9 cellular contexts compared by ENCODE assay signal in the genomic region with DNA sequence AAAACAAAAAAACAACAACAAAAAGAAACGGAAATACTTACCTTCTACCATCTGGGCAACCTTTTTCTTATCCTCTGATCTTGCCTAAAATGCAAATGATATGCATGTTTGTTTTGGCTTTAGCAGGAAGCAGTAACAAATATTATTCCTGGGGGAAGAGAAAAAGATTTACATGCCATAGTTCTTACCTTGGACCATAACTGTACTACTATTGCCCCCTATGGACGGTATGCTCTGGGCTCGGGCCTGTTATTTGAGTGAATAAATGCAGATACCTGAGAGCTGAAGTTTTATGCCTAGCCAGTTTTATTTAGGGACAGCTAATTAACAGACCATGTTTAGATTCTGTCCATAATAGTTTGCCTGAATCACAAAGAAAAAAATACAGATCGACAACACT. TPM values are rescaled to one million over a fixed set of nuclear protein-coding genes. Genes with fewer than 3 reads are reported as not detected.
DNase-seq lines count a peak whose midpoint lies in the region; ATAC-seq, FAIRE-seq and TF ChIP-seq lines count a peak whose summit lies in the region.
"Had no signal": no experiment of that assay in that cellular context is flagged by ENCODE, and none has a peak within 500 bp of the region (broad histone marks: within the 10 kb centered on the region; RNA-seq: fewer than 3 reads in every experiment).

No MANE protein-coding gene starts in this region.

- H2BK5ac ChIP-seq in H9 (ENCODE audit: insufficient read length, low read length): no peak overlapping the region

- H3K4me2 ChIP-seq in H9 (ENCODE audit: insufficient read depth, insufficient read length, low read length): no peak overlapping the region

- H3K27me3 Mint-ChIP-seq in H9 (ENCODE audit: low read depth) (no peaks in the 10 kb centered on the region; the same call in 1 of the 2 replicates), activated B cell treated with CpG ODN at 0.5 μM for 24 hours (no peaks in the 10 kb centered on the region)

- no peaks in the 10 kb centered on the region for H3K23me2 ChIP-seq in H9 (ENCODE audit: insufficient read length, low read depth, low read length, poor library complexity, severe bottlenecking)

- H3K36me3 ChIP-seq in kidney (ENCODE audit: control insufficient read depth in 1 of 2, insufficient read depth in 2 of 2, low read length in 2 of 2): no peaks in the 10 kb centered on the region
- no peaks in the 10 kb centered on the region for H3K36me3 ChIP-seq in uterus
- H3K36me3 ChIP-seq in body of pancreas (replicated peaks in 1 of 2; ENCODE audit: insufficient read depth in 1 of 2, low read depth in 2 of 2): no peaks in the 10 kb centered on the region

- 0 out of 4 replicates have a peak, but pooled peaks cover 2 to 3% of the 10 kb centered on the region in 2 experiments for H3K4me1 Mint-ChIP-seq in H9
- H3K4me1 Mint-ChIP-seq in activated B cell treated with CpG ODN at 0.5 μM for 24 hours: peaks cover 12% of the 10 kb centered on the region

- ATAC-seq in activated B cell treated with CpG ODN at 0.5 μM for 24 hours (ENCODE audit: low read depth): peak; percentile 61
- ATAC-seq in body of pancreas: no peak

- H3K4me3 Mint-ChIP-seq in H9 (no peak overlapping the region), activated B cell treated with CpG ODN at 0.5 μM for 24 hours (no peak overlapping the region)

- no peak overlapping the region; a peak in 1 of 7 replicates for H3K27ac Mint-ChIP-seq in H9
- no peak overlapping the region for H3K27ac Mint-ChIP-seq in activated B cell treated with CpG ODN at 0.5 μM for 24 hours

- H3K9me3 Mint-ChIP-seq in H9 (no peaks in the 10 kb centered on the region), activated B cell treated with CpG ODN at 0.5 μM for 24 hours (no peaks in the 10 kb centered on the region)

- no peak overlapping the region for H2BK15ac ChIP-seq in H9 (ENCODE audit: low read depth, low read length)

- no peak overlapping the region for H3K14ac ChIP-seq in H9 (ENCODE audit: insufficient read depth, low read length)

- FAIRE-seq in kidney (lab: Jason Lieb, UNC): no peak
- no peak for FAIRE-seq in urothelium cell line (lab: Jason Lieb, UNC)

- H3K79me1 ChIP-seq in H9 (ENCODE audit: insufficient read depth, low read depth, low read length, poor library complexity, severe bottlenecking): no peaks in the 10 kb centered on the region

- H3K79me2 ChIP-seq in H9 (ENCODE audit: insufficient read depth, low read length): no peaks in the 10 kb centered on the region

- H3K23ac ChIP-seq in H9 (ENCODE audit: insufficient read length, low read depth, low read length): no peak overlapping the region

- H2AFZ ChIP-seq in H9 (ENCODE audit: low read length): no peak overlapping the region

- no peak overlapping the region for H3T11ph ChIP-seq in H9 (ENCODE audit: low read length)

- no peaks in the 10 kb centered on the region for H4K20me1 ChIP-seq in H9 (ENCODE audit: control insufficient read depth, insufficient read depth, insufficient read length)

- H2BK120ac ChIP-seq in H9 (ENCODE audit: low read depth, low read length, poor library complexity, severe bottlenecking): no peak overlapping the region

- H3K9ac ChIP-seq in H9 (ENCODE audit: extremely low read depth, insufficient read length, low read length) (no peak overlapping the region), kidney (ENCODE audit: low read length in 2 of 2) (no peak overlapping the region)

- intact Hi-C loops in activated B cell treated with CpG ODN at 0.5 μM for 24 hours (cut with micrococcal nuclease) (loop anchor here (1.0 kb wide), 3 partner anchors 61 to 230 kb away; no protein-coding TSS in a partner anchor), kidney (cut with DNase I) (loop anchor here (10.0 kb wide), 1 partner anchor 52 kb away; no protein-coding TSS in a partner anchor), uterus (cut with DNase I; ENCODE audit: low total_unique reads) (no loop called here), body of pancreas (cut with DNase I) (no loop called here)

- H3K4ac ChIP-seq in H9 (ENCODE audit: low read depth, low read length): no peak overlapping the region

- TF ChIP-seq POLR2A in uterus (IDR thresholded peaks at IDR 0.05) (no peak), body of pancreas (IDR thresholded peaks at IDR 0.05) (no peak)

- TF ChIP-seq CTCF in H9 (conservative IDR thresholded peaks at IDR 0.05) (peak; percentile 37), activated B cell treated with CpG ODN at 0.5 μM for 24 hours (IDR thresholded peaks at IDR 0.05) (no peak), kidney (IDR thresholded peaks at IDR 0.05; ENCODE audit: borderline replicate concordance, extremely low read depth, insufficient read depth) (peak; percentile 3), uterus (IDR thresholded peaks at IDR 0.05) (peak in 1 of 4 experiments; percentile 13), body of pancreas (IDR thresholded peaks at IDR 0.05) (peak in 1 of 7 experiments; percentile 20)

- no peak overlapping the region for H2BK20ac ChIP-seq in H9 (ENCODE audit: low read depth, low read length, poor library complexity, severe bottlenecking)

- CTCF ChIA-PET in activated B cell treated with CpG ODN at 0.5 μM for 24 hours (lab: Charles Lee): interaction anchor here (0.6 to 9.4 kb wide), 17 partner anchors 17 to 286 kb away, joined by 3 to 158 read pairs (median 5); no protein-coding TSS in a partner anchor
- CTCF ChIA-PET in HEK293T (lab: Yijun Ruan, JAX): interaction anchor here (0.6 to 1.1 kb wide), 6 partner anchors 8 to 1542 kb away, joined by 3 to 6 read pairs (median 3); no protein-coding TSS in a partner anchor

- H3K4me3 ChIP-seq in kidney (ENCODE audit: low read length in 2 of 2): no peak overlapping the region
- H3K4me3 ChIP-seq in uterus: no peak overlapping the region
- H3K4me3 ChIP-seq in body of pancreas: no peak overlapping the region

- H3K56ac ChIP-seq in H9 (ENCODE audit: insufficient read length, low read depth, low read length): no peak overlapping the region

- no peak overlapping the region for H3K18ac ChIP-seq in H9 (ENCODE audit: insufficient read length, low read depth, low read length)

- no peaks in the 10 kb centered on the region for H3K9me3 ChIP-seq in H9 (ENCODE audit: control insufficient read depth, low read depth, low read length)
- no peaks in the 10 kb centered on the region for H3K9me3 ChIP-seq in kidney (ENCODE audit: control insufficient read depth in 1 of 2, low read length in 2 of 2)
- no peaks in the 10 kb centered on the region for H3K9me3 ChIP-seq in uterus
- H3K9me3 ChIP-seq in body of pancreas: no peaks in the 10 kb centered on the region

- DNase-seq in CD1c-positive myeloid dendritic cell (ENCODE audit: extremely low spot score) (peak; percentile 48), H9 (no peak), activated B cell treated with CpG ODN at 0.5 μM for 24 hours (no peak), kidney (no peak), urothelium cell line (ENCODE audit: low spot score) (no peak), uterus (no peak), body of pancreas (no peak), HEK293T (ENCODE audit: extremely low spot score) (no peak)
- DNase-seq: cortex of kidney had no signal

- no peak overlapping the region for H2BK12ac ChIP-seq in H9 (ENCODE audit: insufficient read length, low read depth, low read length)

- H4K8ac ChIP-seq in H9 (replicated peaks; ENCODE audit: insufficient read length, low read depth, low read length): no peak overlapping the region

- no peak overlapping the region for H3K27ac ChIP-seq in H9 (ENCODE audit: insufficient read length, low read depth, low read length)
- no peak overlapping the region for H3K27ac ChIP-seq in kidney (ENCODE audit: low read depth in 2 of 2, low read length in 2 of 2)
- no peak overlapping the region for H3K27ac ChIP-seq in uterus
- H3K27ac ChIP-seq in body of pancreas: no peak overlapping the region

- H3K4me1 ChIP-seq in H9 (ENCODE audit: insufficient read depth, low read length) (no peaks in the 10 kb centered on the region), kidney (ENCODE audit: control insufficient read depth in 1 of 2, insufficient read depth in 1 of 2, low read depth in 1 of 2, low read length in 2 of 2) (no peaks in the 10 kb centered on the region), uterus (peaks cover 0 to 6% of the 10 kb centered on the region in 2 donors), body of pancreas (peaks cover 10% of the 10 kb centered on the region)

- no peak overlapping the region for H4K91ac ChIP-seq in H9 (ENCODE audit: insufficient read length, low read depth, low read length)

- no CpG with 5 or more reads among the region's 4 CpGs for WGBS in H9 (ENCODE audit: extremely low coverage, insufficient read length, low lambda C conversion rate)
- WGBS in body of pancreas, 2 donors: 83 to 92% methylated on average over 4 of the region's 4 CpGs

- H3K36me3 Mint-ChIP-seq in H9 (ENCODE audit: insufficient read depth in 1 of 3, low read depth in 3 of 3) (no peaks in the 10 kb centered on the region), activated B cell treated with CpG ODN at 0.5 μM for 24 hours (ENCODE audit: low read depth) (no peaks in the 10 kb centered on the region)

- POLR2A ChIA-PET in activated B cell treated with CpG ODN at 0.5 μM for 24 hours (lab: Charles Lee) (interaction anchor here (0.8 to 1.5 kb wide), 2 partner anchors 35 to 44 kb away, joined by 3 read pairs; no protein-coding TSS in a partner anchor), HEK293T (lab: Yijun Ruan, JAX) (interaction anchor here (1.3 kb wide), 1 partner anchor 12 kb away, joined by 7 read pairs; a partner anchor contains a TSS)

- H3K27me3 ChIP-seq in H9 (ENCODE audit: insufficient read depth, low read length) (no peaks in the 10 kb centered on the region), uterus (no peaks in the 10 kb centered on the region), body of pancreas (no peaks in the 10 kb centered on the region)

- no peak overlapping the region for H2AK5ac ChIP-seq in H9 (ENCODE audit: insufficient read length, low read length)

- H4K5ac ChIP-seq in H9 (ENCODE audit: insufficient read length, low read depth, low read length): no peak overlapping the region

TF ChIP-seq in HEK293T, 16 proteins besides CTCF, POLR2A, EP300 and RAD21 (continues in another document):
- TF ChIP-seq L3MBTL2 (conservative IDR thresholded peaks at IDR 0.05) (no peak), NFRKB (IDR thresholded peaks at IDR 0.05) (no peak), HDGF (IDR thresholded peaks at IDR 0.05; ENCODE audit: borderline replicate concordance) (no peak), ELF4 (IDR thresholded peaks at IDR 0.05) (no peak), FOXK2 (IDR thresholded peaks at IDR 0.05) (no peak), FOXA1 (IDR thresholded peaks at IDR 0.05) (no peak), ARNT (IDR thresholded peaks at IDR 0.05) (no peak)

RNA-seq across cellular contexts. Expression of a gene that starts 12.6 kb away (rescaled TPM):
- total RNA-seq in H9 (2021) (2.3 and 2.4 TPM in 2 replicates), activated B cell treated with CpG ODN at 0.5 μM for 24 hours (10.5 and 14.3 TPM in 2 replicates), kidney (4.1 TPM), uterus (10 to 100 TPM in 3 of 4 donors, 1 to 10 TPM in 1; 8.5 to 20.6 (median 19.7) TPM), body of pancreas (1 to 10 TPM; 1.3 to 9.6 TPM)
- 3.2 TPM for polyA plus RNA-seq in kidney (ENCODE audit: insufficient read depth, low read depth, low replicate concordance)

RNA-seq across cellular contexts. Expression of a gene that starts 37.4 kb away (rescaled TPM):
- total RNA-seq in H9 (2021) (not detected in 2 replicates), activated B cell treated with CpG ODN at 0.5 μM for 24 hours (not detected in 2 replicates), kidney (not detected), uterus (under 1 TPM in 1 of 4 donors, not detected in 3; 0.14 TPM), body of pancreas (under 1 TPM in 1 of 2 donors, not detected in 1; 0.33 TPM)
- not detected for polyA plus RNA-seq in kidney (ENCODE audit: insufficient read depth, low read depth, low replicate concordance)

Comparison
In these comparisons a context has a peak if more than half of its experiments do, and no peak if none do; other contexts are left out.
1. intact Hi-C loops: an anchor here in activated B cell treated with CpG ODN at 0.5 μM for 24 hours (1.0 kb wide) and kidney (10.0 kb wide); none called in uterus and body of pancreas.